1 cellular context compared by ENCODE assay signal in genomic region chr1:10973552-10973951, GRCh38.
TF ChIP-seq lines count a peak whose summit lies in the region.

No MANE protein-coding gene starts in this region.

TF ChIP-seq in GM23338, 12 proteins besides CTCF, POLR2A, EP300 and RAD21 (continued from another document):
- TF ChIP-seq ZNF462 (CRISPR knock-in tag; IDR thresholded peaks at IDR 0.05), result no peak
- TF ChIP-seq EZH2phosphoT487 (IDR thresholded peaks at IDR 0.05; ENCODE audit: unreplicated experiment), result no peak
- TF ChIP-seq POLR2AphosphoS5 (IDR thresholded peaks at IDR 0.05; ENCODE audit: low read depth), result no peak
- TF ChIP-seq STAT1 (IDR thresholded peaks at IDR 0.05; ENCODE audit: unreplicated experiment), result no peak
- no peak for TF ChIP-seq NANOG (IDR thresholded peaks at IDR 0.05; ENCODE audit: borderline replicate concordance)
- no peak for TF ChIP-seq EZH2 (IDR thresholded peaks at IDR 0.05; ENCODE audit: low read depth, unreplicated experiment)
- no peak for TF ChIP-seq ZNF331 (CRISPR knock-in tag; IDR thresholded peaks at IDR 0.05; ENCODE audit: low read depth)
- TF ChIP-seq CREB1 (CRISPR knock-in tag; IDR thresholded peaks at IDR 0.05; ENCODE audit: low read depth), result no peak
- no peak for TF ChIP-seq REST (IDR thresholded peaks at IDR 0.05; ENCODE audit: unreplicated experiment)
